ENCODE assay signal across 9 cellular contexts in genomic region chr6:134316733-134317431, GRCh38. TPM values are rescaled to one million over a fixed set of nuclear protein-coding genes. Genes with fewer than 3 reads are reported as not detected.
DNase-seq lines count a peak whose midpoint lies in the region; ATAC-seq and TF ChIP-seq lines count a peak whose summit lies in the region.
"Had no signal": no experiment of that assay in that cellular context is flagged by ENCODE, and none has a peak within 500 bp of the region (broad histone marks: within the 10 kb centered on the region; RNA-seq: fewer than 3 reads in every experiment).

No MANE protein-coding gene starts in this region.

- H3K27me3 ChIP-seq in BLaER1, result no peaks in the 10 kb centered on the region
- H3K27me3 ChIP-seq in MG63, result no peaks in the 10 kb centered on the region; the same call in 1 of the 2 replicates
- H3K27me3 ChIP-seq in effector memory CD4-positive, alpha-beta T cell (replicated peaks; ENCODE audit: control insufficient read depth, insufficient read depth, low read length, poor library complexity, severe bottlenecking), result no peaks in the 10 kb centered on the region
- H3K27me3 ChIP-seq in neural progenitor cell, result peaks cover 13% of the 10 kb centered on the region

- H3K27ac Mint-ChIP-seq in neural progenitor cell, result no peak overlapping the region

- no peak for TF ChIP-seq CTCF in neural progenitor cell (IDR thresholded peaks at IDR 0.05)

- peak overlapping the region; percentile 98 for H2AFZ ChIP-seq in neural progenitor cell (replicated peaks)

- H3K4me3 ChIP-seq in BLaER1 (peak overlapping the region; percentile 81), MG63 (peak overlapping the region; percentile 48), neural progenitor cell (peak overlapping the region; percentile 79)
- peak overlapping the region; percentile 66 for H3K4me3 ChIP-seq in effector memory CD4-positive, alpha-beta T cell (ENCODE audit: insufficient read depth, low read depth, low read length, poor library complexity, severe bottlenecking)

- H3K9ac ChIP-seq in BLaER1 (peak overlapping the region; percentile 78), neural progenitor cell (no peak overlapping the region)

- H3K4me1 ChIP-seq in BLaER1 (peaks cover 66% of the 10 kb centered on the region), neural progenitor cell (peaks cover 22% of the 10 kb centered on the region)
- no peaks in the 10 kb centered on the region for H3K4me1 ChIP-seq in effector memory CD4-positive, alpha-beta T cell (ENCODE audit: control insufficient read depth, insufficient read depth, low read length, poor library complexity, severe bottlenecking)

- peaks cover 15% of the 10 kb centered on the region for H3F3A ChIP-seq in neural progenitor cell (ENCODE audit: low read depth)

- H3K27me3 Mint-ChIP-seq in neural progenitor cell (ENCODE audit: insufficient read depth, low read depth), result peaks cover 22% of the 10 kb centered on the region

- no peaks in the 10 kb centered on the region; the same call in 1 of the 2 replicates for H4K20me1 ChIP-seq in BLaER1
- H4K20me1 ChIP-seq in neural progenitor cell (ENCODE audit: low read depth), result no peaks in the 10 kb centered on the region

- H3K9me3 ChIP-seq in BLaER1 (peaks cover 23% of the 10 kb centered on the region), MG63 (no peaks in the 10 kb centered on the region), neural progenitor cell (ENCODE audit: low read depth) (no peaks in the 10 kb centered on the region)
- H3K9me3 ChIP-seq in effector memory CD4-positive, alpha-beta T cell (ENCODE audit: control insufficient read depth, low read length), result no peaks in the 10 kb centered on the region

- no peaks in the 10 kb centered on the region for H3K36me3 Mint-ChIP-seq in neural progenitor cell

- in situ Hi-C loops in KBM-7 (cut with MboI; ENCODE audit: low pct_unique_long_range_greater_than_20kb, low sequenced_read_pairs), result no loop called here

- DNase-seq in MG63 (no peak), neural progenitor cell (ENCODE audit: low spot score) (peak; percentile 29), KG1 (lab: John Stamatoyannopoulos, UW) (no peak), KBM-7 (no peak)
- no peak for DNase-seq in effector memory CD4-positive, alpha-beta T cell
- DNase-seq: T1000 had no signal

- peak overlapping the region; percentile 87 for H3K4me3 Mint-ChIP-seq in neural progenitor cell

- H3K4me2 ChIP-seq in BLaER1, result peak overlapping the region; percentile 92
- H3K4me2 ChIP-seq in neural progenitor cell, result peak overlapping the region; percentile 92

- peaks cover 13% of the 10 kb centered on the region; the same call in 1 of the 2 replicates for H3K36me3 ChIP-seq in BLaER1
- H3K36me3 ChIP-seq in MG63, result no peaks in the 10 kb centered on the region
- H3K36me3 ChIP-seq in effector memory CD4-positive, alpha-beta T cell (ENCODE audit: control insufficient read depth, insufficient read depth, low read length), result no peaks in the 10 kb centered on the region
- no peaks in the 10 kb centered on the region for H3K36me3 ChIP-seq in neural progenitor cell

- H3K9me3 Mint-ChIP-seq in neural progenitor cell, result no peaks in the 10 kb centered on the region

- H3K79me2 ChIP-seq in neural progenitor cell (ENCODE audit: low read depth), result no peaks in the 10 kb centered on the region

- no peak for ATAC-seq in GM21717 (IDR thresholded peaks at IDR 0.05; ENCODE audit: unreplicated experiment)
- ATAC-seq in GM18867 (IDR thresholded peaks at IDR 0.05; ENCODE audit: unreplicated experiment), result no peak

- H3K4me1 Mint-ChIP-seq in neural progenitor cell, result peaks cover 17% of the 10 kb centered on the region

- peak overlapping the region; percentile 64 for H3K27ac ChIP-seq in BLaER1
- no peak overlapping the region for H3K27ac ChIP-seq in effector memory CD4-positive, alpha-beta T cell (ENCODE audit: insufficient read depth, low read length, poor library complexity, severe bottlenecking)
- no peak overlapping the region for H3K27ac ChIP-seq in neural progenitor cell

RNA-seq across cellular contexts. Expression of gene SGK1, which starts 1.0 kb away (rescaled TPM):
- 67.1 and 80.0 TPM in 2 replicates for total RNA-seq in MG63 (2014; rRNA removed; shearing (Covaris generic); ENCODE audit: low replicate concordance)
- 11.2 and 15.8 TPM in 2 replicates for total RNA-seq in neural progenitor cell (ENCODE audit: low replicate concordance)
